8 cellular contexts compared by ENCODE assay signal in genomic region chr7:129949292-129950133, GRCh38. TPM values are rescaled to one million over a fixed set of nuclear protein-coding genes. Genes with fewer than 3 reads are reported as not detected.
DNase-seq lines count a peak whose midpoint lies in the region; TF ChIP-seq lines count a peak whose summit lies in the region.

No MANE protein-coding gene starts in this region.

- H3K9me3 ChIP-seq in GM23248 (ENCODE audit: low read depth): no peaks in the 10 kb centered on the region
- H3K9me3 ChIP-seq in adrenal gland (replicated peaks in 1 of 3): no peaks in the 10 kb centered on the region
- H3K9me3 ChIP-seq in sigmoid colon: no peaks in the 10 kb centered on the region

- TF ChIP-seq EP300 in sigmoid colon (IDR thresholded peaks at IDR 0.05): no peak

- peak overlapping the region; percentile 53 for H2AFZ ChIP-seq in GM23248

- peak overlapping the region; percentile 94 for H3K4me2 ChIP-seq in GM23248 (ENCODE audit: unreplicated experiment)

- in situ Hi-C loops in GM23248 (cut with MboI): no loop called here

- peak overlapping the region; percentile 90 for H3K9ac ChIP-seq in GM23248

- peaks cover 55% of the 10 kb centered on the region for H3F3A ChIP-seq in GM23248 (ENCODE audit: insufficient read depth)

- H4K20me1 ChIP-seq in GM23248 (ENCODE audit: insufficient read depth): no peaks in the 10 kb centered on the region; the same call in 1 of the 2 replicates

- no peak for TF ChIP-seq CTCF in NB4 (IDR thresholded peaks at IDR 0.05; ENCODE audit: low read depth, low read length)
- TF ChIP-seq CTCF in adrenal gland (IDR thresholded peaks at IDR 0.05): no peak
- no peak for TF ChIP-seq CTCF in sigmoid colon (IDR thresholded peaks at IDR 0.05)

- H3K4me1 ChIP-seq in GM23248 (ENCODE audit: insufficient read depth): peaks cover 38% of the 10 kb centered on the region
- H3K4me1 ChIP-seq in adrenal gland (replicated peaks in 1 of 2): peaks cover 26 to 46% of the 10 kb centered on the region in 2 donors
- H3K4me1 ChIP-seq in sigmoid colon: peaks cover 0 to 48% (median 34%) of the 10 kb centered on the region in 4 donors

- DNase-seq in NCI-H1092 treated with DMSO at 0.1 percent for 48 hours (lab: John Stamatoyannopoulos, UW) (peak; percentile 57), NCI-H1092 (lab: John Stamatoyannopoulos, UW) (no peak), GM23248 (peak; percentile 91), NB4 (ENCODE audit: low read depth) (peak; percentile 27), adrenal gland (peak; percentile 34 to 63 (median 57)), hepatic stellate cell (ENCODE audit: low spot score) (peak; percentile 74), sigmoid colon (peak; percentile 70), SHP77 (lab: John Stamatoyannopoulos, UW) (no peak)

- no peak for TF ChIP-seq POLR2A in NB4 (IDR thresholded peaks at IDR 0.05; ENCODE audit: extremely low read depth, insufficient read length)
- TF ChIP-seq POLR2A in adrenal gland (IDR thresholded peaks at IDR 0.05): peak in 1 of 2 donors; percentile 74
- no peak for TF ChIP-seq POLR2A in sigmoid colon (IDR thresholded peaks at IDR 0.05)

- 8% methylated on average over 10 of the region's 10 CpGs for WGBS in GM23248 (ENCODE audit: low coverage in 1 of 2, low lambda C conversion rate in 2 of 2, missing lambda C conversion rate in 2 of 2), 2 experiments
- WGBS in adrenal gland, 4 donors: 3 to 12% (median 9%) methylated on average over 10 of the region's 10 CpGs
- WGBS in sigmoid colon, 2 donors: 2 to 16% methylated on average over 10 of the region's 10 CpGs

- intact Hi-C loops in adrenal gland (cut with DNase I) (loop anchor here (10.0 kb wide), 1 partner anchor 115 kb away; no protein-coding TSS in a partner anchor), sigmoid colon (cut with DNase I) (loop anchor here (5.0 kb wide), 1 partner anchor 72 kb away; no protein-coding TSS in a partner anchor)

- H3K4me3 ChIP-seq in GM23248: peak overlapping the region; percentile 93
- peak overlapping the region; percentile 82 for H3K4me3 ChIP-seq in NB4 (ENCODE audit: low read depth, low read length)
- H3K4me3 ChIP-seq in adrenal gland: peak overlapping the region in 2 of 4 donors; percentile 88 to 89
- H3K4me3 ChIP-seq in sigmoid colon: peak overlapping the region; percentile 86 to 98 (median 92)

- H3K27ac ChIP-seq in GM23248 (peak overlapping the region; percentile 93), adrenal gland (peak overlapping the region; percentile 87 to 98 (median 98)), sigmoid colon (peak overlapping the region; percentile 96 to 97 (median 96))

- no peaks in the 10 kb centered on the region for H3K36me3 ChIP-seq in GM23248 (ENCODE audit: low read depth)
- H3K36me3 ChIP-seq in adrenal gland (replicated peaks in 1 of 2): no peaks in the 10 kb centered on the region
- H3K36me3 ChIP-seq in sigmoid colon: no peaks in the 10 kb centered on the region

- no peaks in the 10 kb centered on the region for H3K9me2 ChIP-seq in GM23248 (ENCODE audit: insufficient read depth)

- H3K79me2 ChIP-seq in GM23248 (ENCODE audit: insufficient read depth): peaks cover 75% of the 10 kb centered on the region

- H3K27me3 ChIP-seq in GM23248 (replicated peaks; ENCODE audit: insufficient read depth) (no peaks in the 10 kb centered on the region), adrenal gland (no peaks in the 10 kb centered on the region), sigmoid colon (no peaks in the 10 kb centered on the region)

RNA-seq across cellular contexts. Expression of gene UBE2H, which starts 3.2 kb away (rescaled TPM):
- total RNA-seq in GM23248 (2014; rRNA removed; shearing (Covaris generic)): 37.9 and 44.4 TPM in 2 replicates
- polyA plus RNA-seq in GM23248 (2016; fragmentation: Nextera tagmentation; extraction: Ambion mirVana) (40.7 and 42.9 TPM in 2 replicates), adrenal gland (100 to 1,000 TPM in 1 of 3 donors, 10 to 100 TPM in 2; 48.3 to 140 (median 52.1) TPM), sigmoid colon (10 to 100 TPM; 20.4 to 25.7 (median 21.3) TPM)
- total RNA-seq in adrenal gland (100 to 1,000 TPM in 7 of 8 donors, 10 to 100 TPM in 1; 94.0 to 392 (median 187) TPM), sigmoid colon (10 to 100 TPM; 68.8 to 99.7 (median 79.1) TPM)

Comparison
In these comparisons a context has a peak if more than half of its experiments do, and no peak if none do; other contexts are left out.
1. DNase-seq: peak in NCI-H1092 treated with DMSO at 0.1 percent for 48 hours (single experiment), GM23248 (single experiment), NB4 (single experiment), adrenal gland (7 of 7), hepatic stellate cell (single experiment) and sigmoid colon (single experiment); none in NCI-H1092 (single experiment) and SHP77 (0 of 2).
2. Peak in every context shown above with its lines, with median percentiles within 50 percentile points of each other: H3K27ac ChIP-seq.